17 cellular contexts compared by ENCODE assay signal in the genomic region with DNA sequence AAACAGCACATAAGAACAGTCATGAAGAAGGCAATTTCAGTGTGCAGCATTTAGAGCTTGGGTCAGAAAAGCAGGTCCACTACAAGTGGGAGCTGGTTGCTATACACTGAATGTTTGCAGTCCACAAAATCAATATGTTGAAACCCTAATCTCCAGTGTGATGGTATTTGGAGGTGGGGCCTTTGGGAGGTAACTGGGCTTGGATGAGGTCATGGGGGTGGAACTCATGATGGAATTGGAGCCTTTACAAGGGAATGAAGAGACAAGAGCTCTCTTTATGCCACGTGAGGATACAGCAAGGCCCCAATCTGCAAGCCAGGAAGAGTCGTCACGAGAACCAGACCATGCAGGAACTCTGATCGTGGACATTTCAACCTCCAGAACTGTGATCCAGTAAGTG.
DNase-seq lines count a peak whose midpoint lies in the region; ATAC-seq and TF ChIP-seq lines count a peak whose summit lies in the region.
"Had no signal": no experiment of that assay in that cellular context is flagged by ENCODE, and none has a peak within 500 bp of the region (broad histone marks: within the 10 kb centered on the region; RNA-seq: fewer than 3 reads in every experiment).

No MANE protein-coding gene starts in this region.

- no peaks in the 10 kb centered on the region for H3K9me3 ChIP-seq in right lobe of liver

- ATAC-seq in left lobe of liver = peak; percentile 78
- peak; percentile 77 to 87 (median 81) for ATAC-seq in right lobe of liver
- no peak for ATAC-seq in HG02623 (IDR thresholded peaks at IDR 0.05; ENCODE audit: unreplicated experiment)
- ATAC-seq in HG02938 (IDR thresholded peaks at IDR 0.05; ENCODE audit: unreplicated experiment) = no peak
- ATAC-seq: CD8-positive, alpha-beta T cell; GM12878; HCT116 had no signal

- no peak for TF ChIP-seq CTCF in right lobe of liver (IDR thresholded peaks at IDR 0.05)

- DNase-seq in HuH-7 (ENCODE audit: low spot score) (peak; percentile 31), left lobe of liver (ENCODE audit: low spot score) (peak; percentile 74), right lobe of liver (peak; percentile 30 to 74 (median 65)), NCI-H748 (lab: John Stamatoyannopoulos, UW; ENCODE audit: unreplicated experiment) (no peak)
- DNase-seq in effector CD8-positive, alpha-beta T cell (lab: John Stamatoyannopoulos, UW) = no peak
- DNase-seq: C1 segment of cervical spinal cord; CD4-positive, CD25-positive, alpha-beta regulatory T cell; CD8-positive, alpha-beta T cell; DMS 273 treated with DMSO at 0.1 percent for 48 hours; DMS79; EL; GDM1; GM23248 had no signal

- WGBS in right lobe of liver (ENCODE audit: insufficient coverage, low coverage, low lambda C conversion rate, missing lambda C conversion rate) = 63% methylated on average over 3 of the region's 4 CpGs

- peaks cover 0 to 19% (median 5%) of the 10 kb centered on the region in 4 donors for H3K4me1 ChIP-seq in right lobe of liver

- TF ChIP-seq POLR2A in right lobe of liver (IDR thresholded peaks at IDR 0.05) = peak; percentile 58

- no peaks in the 10 kb centered on the region for H3K27me3 ChIP-seq in right lobe of liver

- intact Hi-C loops in right lobe of liver (cut with DNase I) = no loop called here

- H3K27ac ChIP-seq in right lobe of liver = peak overlapping the region; percentile 74 to 96 (median 86)
- H3K27ac ChIP-seq: GM23248 had no signal

- H3K4me3 ChIP-seq in right lobe of liver = peak overlapping the region; percentile 43 to 71 (median 59)
- H3K4me3 ChIP-seq: GM12878, GM23248 had no signal

- no peaks in the 10 kb centered on the region for H3K36me3 ChIP-seq in right lobe of liver

Comparison
In these comparisons a context has a peak if more than half of its experiments do, and no peak if none do; other contexts are left out.
1. DNase-seq: peak in HuH-7 (single experiment), left lobe of liver (single experiment) and right lobe of liver (3 of 3); none in effector CD8-positive, alpha-beta T cell (single experiment) and NCI-H748 (single experiment).
2. ATAC-seq: peak in left lobe of liver (single experiment) and right lobe of liver (4 of 4); none in HG02623 (single experiment) and HG02938 (single experiment).